In genomic region chr17:66268247-66268927, GRCh38 we compare ENCODE assay signal across 22 cellular contexts. TPM values are rescaled to one million over a fixed set of nuclear protein-coding genes. Genes with fewer than 3 reads are reported as not detected.
DNase-seq lines count a peak whose midpoint lies in the region; ATAC-seq and TF ChIP-seq lines count a peak whose summit lies in the region.
"Had no signal": no experiment of that assay in that cellular context is flagged by ENCODE, and none has a peak within 500 bp of the region (broad histone marks: within the 10 kb centered on the region; RNA-seq: fewer than 3 reads in every experiment).

No MANE protein-coding gene starts in this region.

- peak overlapping the region; percentile 73 for H2BK120ac ChIP-seq in IMR-90 (ENCODE audit: low read depth, low read length)

- peaks cover 0 to 9% of the 10 kb centered on the region in 2 experiments; a peak in 1 of 4 replicates for H3K79me1 ChIP-seq in IMR-90 (ENCODE audit: low read depth in 1 of 2, low read length in 2 of 2)

- TF ChIP-seq CTCF in IMR-90 (conservative IDR thresholded peaks at IDR 0.05; ENCODE audit: low read depth, low read length) (no peak), mammary epithelial cell (conservative IDR thresholded peaks at IDR 0.05 in 1 of 2, IDR thresholded peaks at IDR 0.05 in 1 of 2; ENCODE audit: extremely low read depth in 1 of 2, insufficient read depth in 1 of 2, low read depth in 1 of 2, low read length in 2 of 2) (no peak)

- no peaks in the 10 kb centered on the region for H3K79me2 ChIP-seq in mammary epithelial cell (ENCODE audit: insufficient read depth, low read length)

- CTCF ChIA-PET in IMR-90 (lab: Yijun Ruan, JAX) (interaction anchor here (1.0 kb wide), 1 partner anchor 10 kb away, joined by 4 read pairs; no protein-coding TSS in a partner anchor), mammary epithelial cell (lab: Charles Lee; ENCODE audit: low non-redundant PET) (no interaction called here)

- H2AFZ ChIP-seq in IMR-90 (replicated peaks; ENCODE audit: low read length, poor library complexity): peak overlapping the region; percentile 70
- no peak overlapping the region for H2AFZ ChIP-seq in mammary epithelial cell (ENCODE audit: low read depth, low read length)
- H2AFZ ChIP-seq: PC-9 had no signal

- H3K4me1 ChIP-seq in IMR-90 (ENCODE audit: control insufficient read depth, insufficient read depth, low read length) (peaks cover 14% of the 10 kb centered on the region), mammary epithelial cell (ENCODE audit: insufficient read depth, low read length) (peaks cover 18% of the 10 kb centered on the region)

- TF ChIP-seq RAD21 in IMR-90 (IDR thresholded peaks at IDR 0.05; ENCODE audit: low read length): no peak

- peaks cover 14% of the 10 kb centered on the region for H3K9me1 ChIP-seq in IMR-90 (ENCODE audit: insufficient read depth, low read length)

- POLR2A ChIA-PET in IMR-90 (lab: Charles Lee; ENCODE audit: unreplicated experiment): no interaction called here

- H3K56ac ChIP-seq in IMR-90 (ENCODE audit: extremely low read depth, insufficient read depth, low read length): peak overlapping the region; percentile 13; the same call in 1 of the 2 replicates

- peak overlapping the region; percentile 87 for H2AK5ac ChIP-seq in IMR-90 (ENCODE audit: low read depth, low read length)

- no peaks in the 10 kb centered on the region for H3K36me3 ChIP-seq in IMR-90 (ENCODE audit: control insufficient read depth, insufficient read depth, low read length)
- no peaks in the 10 kb centered on the region for H3K36me3 ChIP-seq in mammary epithelial cell (ENCODE audit: insufficient read depth, low read length)

- H4K20me1 ChIP-seq in IMR-90 (ENCODE audit: insufficient read depth, low read length) (no peaks in the 10 kb centered on the region), mammary epithelial cell (ENCODE audit: insufficient read depth, low read length) (no peaks in the 10 kb centered on the region)

- H3K18ac ChIP-seq in IMR-90 (ENCODE audit: low read depth, low read length): 0 out of 2 replicates have a peak overlapping the region, but pooled peaks have one; percentile 11

- H3K27me3 ChIP-seq in IMR-90 (ENCODE audit: control insufficient read depth, insufficient read depth, low read length) (no peaks in the 10 kb centered on the region), mammary epithelial cell (ENCODE audit: insufficient read depth, low read length) (no peaks in the 10 kb centered on the region)

- peak overlapping the region; percentile 62; the same call in 1 of the 3 replicates for H2BK15ac ChIP-seq in IMR-90 (ENCODE audit: low read depth, low read length)

- peak overlapping the region; percentile 74 for H2BK20ac ChIP-seq in IMR-90 (ENCODE audit: low read depth, low read length)

- peak overlapping the region in 1 of 2 experiments; percentile 37; a peak in 1 of 4 replicates for H4K8ac ChIP-seq in IMR-90 (ENCODE audit: low read depth in 2 of 2, low read length in 2 of 2)

- in situ Hi-C loops in IMR-90 (cut with MboI; ENCODE audit: low sequenced_read_pairs): no loop called here
- in situ Hi-C loops in mammary epithelial cell (cut with MboI; ENCODE audit: low sequenced_read_pairs in 2 of 2): loop anchor here in 1 of 2 donors (25.0 kb wide), 1 partner anchor 394 kb away; no protein-coding TSS in a partner anchor

- peak overlapping the region; percentile 57; the same call in 1 of the 2 replicates for H3K14ac ChIP-seq in IMR-90 (replicated peaks; ENCODE audit: low read depth, low read length)

- H3K23ac ChIP-seq in IMR-90 (ENCODE audit: low read depth, low read length): no peak overlapping the region

- no peak for TF ChIP-seq POLR2A in IMR-90 (IDR thresholded peaks at IDR 0.05; ENCODE audit: low read depth, low read length)

- peak overlapping the region; percentile 25 for H2BK5ac ChIP-seq in IMR-90 (ENCODE audit: low read depth, low read length, poor library complexity, severe bottlenecking)

- H3K9ac ChIP-seq in IMR-90 (ENCODE audit: low read depth, low read length): no peak overlapping the region
- no peak overlapping the region for H3K9ac ChIP-seq in mammary epithelial cell (ENCODE audit: insufficient read depth, low read length)

- dilution Hi-C loops in IMR-90 (cut with HindIII; ENCODE audit: low sequenced_read_pairs, unreplicated experiment): no loop called here
- dilution Hi-C loops in mammary epithelial cell (cut with HindIII; ENCODE audit: low sequenced_read_pairs): no loop called here

- peak overlapping the region; percentile 75 for H4K91ac ChIP-seq in IMR-90 (ENCODE audit: insufficient read depth, low read depth, low read length)

- H3K27ac ChIP-seq in IMR-90 (ENCODE audit: insufficient read depth, low read length) (peak overlapping the region; percentile 42), mammary epithelial cell (ENCODE audit: insufficient read depth, low read depth, low read length) (no peak overlapping the region)
- H3K27ac ChIP-seq: PC-9 had no signal

- ATAC-seq in IMR-90 (ENCODE audit: low read depth): peak; percentile 73
- ATAC-seq in HG02763 (IDR thresholded peaks at IDR 0.05; ENCODE audit: unreplicated experiment): no peak
- ATAC-seq: activated T-cell treated with anti-CD3 and anti-CD28 coated beads, Interleukin-2, amount 50 U/mL, for 4 hours; T-helper 17 cell had no signal

- DNase-seq in A172 (ENCODE audit: low spot score): peak; percentile 38
- DNase-seq in IMR-90: peak; percentile 89
- DNase-seq in mammary epithelial cell: peak; percentile 62
- DNase-seq in inferior parietal cortex (ENCODE audit: extremely low spot score): peak; percentile 29
- DNase-seq in iPS-NIHi11 (ENCODE audit: low spot score): no peak
- DNase-seq in NCI-H526 (lab: John Stamatoyannopoulos, UW): no peak
- no peak for DNase-seq in NCI-H2081 treated with DMSO at 0.1 percent for 48 hours (lab: John Stamatoyannopoulos, UW)
- DNase-seq: 8988T; activated CD4-positive, alpha-beta T cell treated with anti-CD3 and anti-CD28 coated beads for 4 hours; activated T-cell treated with anti-CD3 and anti-CD28 coated beads, Interleukin-2, amount 50 U/mL, for 4 hours; anterior cingulate cortex; DMS 273 treated with DMSO at 0.1 percent for 48 hours; hippocampal formation; NCI-H1417; NCI-H524; PC-9; stimulated activated CD4-positive, alpha-beta T cell treated with anti-CD3 and anti-CD28 coated beads, Interleukin-12 subunit alpha, Interleukin-12 subunit beta, amount 100 ng/mL, for 4 hours; T-helper 17 cell had no signal

- no peak overlapping the region for H3K4me3 ChIP-seq in IMR-90 (ENCODE audit: insufficient read depth, low read depth, low read length)
- no peak overlapping the region for H3K4me3 ChIP-seq in mammary epithelial cell (replicated peaks in 1 of 3; ENCODE audit: insufficient read depth in 1 of 3, low read depth in 2 of 3, low read length in 3 of 3)
- H3K4me3 ChIP-seq: lung, PC-9 had no signal

- H2AK9ac ChIP-seq in IMR-90 (replicated peaks; ENCODE audit: low read depth, low read length, poor library complexity): peak overlapping the region; percentile 70

- BruUV-seq in IMR-90 (replicated peaks; lab: Mats Ljungman, UMichigan): no TSS peak
- BruUV-seq in mammary epithelial cell (replicated peaks; lab: Mats Ljungman, UMichigan): no TSS peak

- H3K9me3 ChIP-seq in IMR-90 (ENCODE audit: control insufficient read depth, insufficient read depth, low read length) (no peaks in the 10 kb centered on the region), mammary epithelial cell (replicated peaks; ENCODE audit: insufficient read depth, low read length) (no peaks in the 10 kb centered on the region)

- H4K5ac ChIP-seq in IMR-90 (ENCODE audit: low read depth, low read length): no peak overlapping the region

- WGBS in IMR-90 (ENCODE audit: extremely low coverage in 2 of 2, insufficient read length in 1 of 2), 2 experiments: no CpG with 5 or more reads among the region's 8 CpGs
- WGBS in mammary epithelial cell (ENCODE audit: low coverage, missing lambda C conversion rate): 38% methylated on average over 6 of the region's 8 CpGs

- peak overlapping the region; percentile 46; the same call in 1 of the 2 replicates for H3K4ac ChIP-seq in IMR-90 (ENCODE audit: low read depth, low read length)

- intact Hi-C loops in IMR-90 (cut with micrococcal nuclease) (no loop called here), mammary epithelial cell (cut with micrococcal nuclease) (no loop called here)

- H3K4me2 ChIP-seq in IMR-90 (ENCODE audit: low read depth, low read length): 0 out of 2 replicates have a peak overlapping the region, but pooled peaks have one; percentile 11
- no peak overlapping the region for H3K4me2 ChIP-seq in mammary epithelial cell (ENCODE audit: insufficient read depth, low read depth, low read length)
- H3K4me2 ChIP-seq: PC-9 had no signal

TF ChIP-seq in IMR-90, 13 proteins besides CTCF, POLR2A, EP300 and RAD21:
- TF ChIP-seq FOS (IDR thresholded peaks at IDR 0.05; ENCODE audit: low read depth, low read length) (peak; percentile 51; the same call in 1 of the 2 replicates), CEBPB (IDR thresholded peaks at IDR 0.05; ENCODE audit: low read depth, low read length) (peak; percentile 77; the same call in 1 of the 2 replicates), SMC3 (IDR thresholded peaks at IDR 0.05; ENCODE audit: low read depth, low read length) (no peak), BHLHE40 (IDR thresholded peaks at IDR 0.05; ENCODE audit: low read depth, low read length) (no peak)

RNA-seq across cellular contexts. Expression of gene PRKCA, which starts 34.0 kb away (rescaled TPM):
- total RNA-seq in A172 (2014; rRNA removed; shearing (Covaris generic)): 21.6 and 24.2 TPM in 2 replicates
- total RNA-seq in IMR-90 (2012; rRNA removed): 31.0 and 36.9 TPM in 2 replicates
- 42.7 and 46.0 TPM in 2 replicates for polyA plus RNA-seq in IMR-90 (2012; rRNA removed)
- polyA plus RNA-seq in IMR-90 (2012; cell fraction: cytosol; rRNA removed): 23.3 and 24.4 TPM in 2 replicates
- 31.3 and 63.0 TPM in 2 replicates for polyA plus RNA-seq in IMR-90 (2012; cell fraction: nucleus; rRNA removed; ENCODE audit: low replicate concordance)
- total RNA-seq in mammary epithelial cell: 10 to 100 TPM in 1 of 2 donors, 1 to 10 TPM in 1; 6.0 to 15.5 TPM
- 2.6 TPM for polyA plus RNA-seq in mammary epithelial cell
- polyA minus RNA-seq in mammary epithelial cell: 2.4 TPM

RNA-seq across cellular contexts. Expression of gene APOH, which starts 39.2 kb away (rescaled TPM):
- not detected in 2 replicates for total RNA-seq in A172 (2014; rRNA removed; shearing (Covaris generic))
- total RNA-seq in IMR-90 (2012; rRNA removed) (not detected in 2 replicates), mammary epithelial cell (not detected)
- polyA plus RNA-seq in IMR-90 (2012; rRNA removed) (not detected in 2 replicates), mammary epithelial cell (not detected)
- not detected in 2 replicates for polyA plus RNA-seq in IMR-90 (2012; cell fraction: cytosol; rRNA removed)
- 0.14 TPM in 1 of 2 replicates, not detected in the other for polyA plus RNA-seq in IMR-90 (2012; cell fraction: nucleus; rRNA removed; ENCODE audit: low replicate concordance)
- polyA minus RNA-seq in mammary epithelial cell: not detected
- total RNA-seq: neural crest cell, PC-9, T-helper 17 cell, temporal lobe had no signal

Comparison
In these comparisons a context has a peak if more than half of its experiments do, and no peak if none do; other contexts are left out.
1. DNase-seq: peak in A172 (single experiment), IMR-90 (single experiment), mammary epithelial cell (single experiment) and inferior parietal cortex (single experiment); none in iPS-NIHi11 (single experiment), NCI-H526 (0 of 2) and NCI-H2081 treated with DMSO at 0.1 percent for 48 hours (single experiment).